Comparison of ENCODE assay signal across 9 cellular contexts in genomic region chr19:49036815-49037214, GRCh38. TPM values are rescaled to one million over a fixed set of nuclear protein-coding genes. Genes with fewer than 3 reads are reported as not detected.
DNase-seq lines count a peak whose midpoint lies in the region; ATAC-seq and TF ChIP-seq lines count a peak whose summit lies in the region.
"Not testable (repeated sequence)": the region's sequence is repeated elsewhere in the genome, so short reads cannot be mapped to it uniquely, and the experiment has no call there.
"Had no signal": no experiment of that assay in that cellular context is flagged by ENCODE, and none has a peak within 500 bp of the region (broad histone marks: within the 10 kb centered on the region; RNA-seq: fewer than 3 reads in every experiment).

Gene CGB1, minus strand, starts transcription at chr19:49036895. Its CDS starts 184 bp downstream, at chr19:49036711.

- H3K27me3 ChIP-seq in HUES6 (ENCODE audit: control insufficient read depth, insufficient read depth, low read length); lower lobe of right lung (ENCODE audit: low read depth): not testable (repeated sequence)

- peak; percentile 21 for TF ChIP-seq CTCF in lower lobe of right lung (IDR thresholded peaks at IDR 0.05)

- not testable (repeated sequence) for H3K9me3 Mint-ChIP-seq in stimulated activated naive B cell treated with anti-CD40 and anti-IgM and Interleukin-4, amounts not matched to agents 10 μg/mL and 1 μg/mL and 100 μg/mL, for 72 hours

- H3K27me3 Mint-ChIP-seq in stimulated activated naive B cell treated with anti-CD40 and anti-IgM and Interleukin-4, amounts not matched to agents 10 μg/mL and 1 μg/mL and 100 μg/mL, for 72 hours = peaks cover 14 to 22% of the 10 kb centered on the region in 2 donors

- H3K4me1 Mint-ChIP-seq in stimulated activated naive B cell treated with anti-CD40 and anti-IgM and Interleukin-4, amounts not matched to agents 10 μg/mL and 1 μg/mL and 100 μg/mL, for 72 hours = not testable (repeated sequence)

- H3K4me3 ChIP-seq in HUES6 (ENCODE audit: low read depth, low read length) = peak within 1 kb of the TSS; percentile 16; the same call in 1 of the 2 replicates
- H3K4me3 ChIP-seq in lower lobe of right lung = not testable (repeated sequence)

- not testable (repeated sequence) for H3K27ac Mint-ChIP-seq in stimulated activated naive B cell treated with anti-CD40 and anti-IgM and Interleukin-4, amounts not matched to agents 10 μg/mL and 1 μg/mL and 100 μg/mL, for 72 hours

- not testable (repeated sequence) for H3K9me3 ChIP-seq in HUES6 (ENCODE audit: control insufficient read depth, insufficient read depth, low read depth, low read length); lower lobe of right lung

- DNase-seq in DMS53 (lab: John Stamatoyannopoulos, UW) = peak; percentile 91
- DNase-seq in NCI-H2196 (lab: John Stamatoyannopoulos, UW; ENCODE audit: unreplicated experiment) = peak; percentile 18
- peak; percentile 53 for DNase-seq in SW480 (ENCODE audit: low spot score)
- peak; percentile 83 to 84 for DNase-seq in activated T-cell treated with anti-CD3 and anti-CD28 coated beads, Interleukin-2, amount 50 U/mL, for 48 hours
- DNase-seq in ecto neural progenitor cell (ENCODE audit: low spot score) = peak; percentile 56
- DNase-seq in lower lobe of right lung; stimulated activated naive B cell treated with anti-CD40 and anti-IgM and Interleukin-4, amounts not matched to agents 10 μg/mL and 1 μg/mL and 100 μg/mL, for 72 hours: not testable (repeated sequence)

- H3K4me1 ChIP-seq in HUES6 (ENCODE audit: control insufficient read depth, insufficient read depth, low read length); lower lobe of right lung: not testable (repeated sequence)

- not testable (repeated sequence) for H3K36me3 Mint-ChIP-seq in stimulated activated naive B cell treated with anti-CD40 and anti-IgM and Interleukin-4, amounts not matched to agents 10 μg/mL and 1 μg/mL and 100 μg/mL, for 72 hours

- ATAC-seq in lower lobe of right lung = not testable (repeated sequence)
- ATAC-seq in stimulated activated naive B cell treated with anti-CD40 and anti-IgM and Interleukin-4, amounts not matched to agents 10 μg/mL and 1 μg/mL and 100 μg/mL, for 72 hours (replicated peaks) = peak; percentile 23 to 34

- not testable (repeated sequence) for H3K9ac ChIP-seq in HUES6 (ENCODE audit: low read length)

- H3K36me3 ChIP-seq in HUES6 (ENCODE audit: control insufficient read depth, insufficient read depth, low read length); lower lobe of right lung: not testable (repeated sequence)

- not testable (repeated sequence) for H3K4me3 Mint-ChIP-seq in stimulated activated naive B cell treated with anti-CD40 and anti-IgM and Interleukin-4, amounts not matched to agents 10 μg/mL and 1 μg/mL and 100 μg/mL, for 72 hours

- not testable (repeated sequence) for H3K27ac ChIP-seq in HUES6 (ENCODE audit: low read depth, low read length); lower lobe of right lung

- intact Hi-C loops in lower lobe of right lung (cut with DNase I) = not testable (repeated sequence)

RNA-seq across cellular contexts. Expression of gene CGB1, which starts in this region (rescaled TPM):
- total RNA-seq in lower lobe of right lung = not detected
- total RNA-seq: kidney had no signal
